Comparison of ENCODE assay signal across 10 cellular contexts in genomic region chr22:21032037-21032842, GRCh38. TPM values are rescaled to one million over a fixed set of nuclear protein-coding genes. Genes with fewer than 3 reads are reported as not detected.
DNase-seq lines count a peak whose midpoint lies in the region; ATAC-seq, FAIRE-seq and TF ChIP-seq lines count a peak whose summit lies in the region.
"Had no signal": no experiment of that assay in that cellular context is flagged by ENCODE, and none has a peak within 500 bp of the region (broad histone marks: within the 10 kb centered on the region; RNA-seq: fewer than 3 reads in every experiment).

Gene SLC7A4 (minus strand): TSS chr22:21032561. CDS start chr22:21031812, 749 bp downstream.

- peaks cover 28% of the 10 kb centered on the region for H3K4me1 Mint-ChIP-seq in stimulated activated naive CD8-positive, alpha-beta T cell treated with anti-CD3 and anti-CD28 coated beads, Interleukin-15, amount 100 ng/mL, for 72 hours
- peaks cover 16% of the 10 kb centered on the region for H3K4me1 Mint-ChIP-seq in osteocyte (ENCODE audit: unreplicated experiment)

- no peaks in the 10 kb centered on the region for H3K9me3 Mint-ChIP-seq in stimulated activated naive CD8-positive, alpha-beta T cell treated with anti-CD3 and anti-CD28 coated beads, Interleukin-15, amount 100 ng/mL, for 72 hours
- no peaks in the 10 kb centered on the region for H3K9me3 Mint-ChIP-seq in osteocyte (ENCODE audit: unreplicated experiment)

- no peak for TF ChIP-seq CTCF in vagina (IDR thresholded peaks at IDR 0.05)
- TF ChIP-seq CTCF in osteocyte (IDR thresholded peaks at IDR 0.05): no peak
- TF ChIP-seq CTCF in kidney (IDR thresholded peaks at IDR 0.05; ENCODE audit: borderline replicate concordance, extremely low read depth, insufficient read depth): no peak

- peak within 1 kb of the TSS; percentile 56 for H3K9ac ChIP-seq in endocrine pancreas (ENCODE audit: control insufficient read depth, insufficient read depth, low read length)
- peak within 1 kb of the TSS in 1 of 2 donors; percentile 47 for H3K9ac ChIP-seq in mucosa of rectum (ENCODE audit: low read depth in 1 of 2, low read length in 2 of 2)
- H3K9ac ChIP-seq in kidney (ENCODE audit: low read length in 2 of 2): no peak within 1 kb of the TSS

- no peak for DNase-seq in stimulated activated naive CD8-positive, alpha-beta T cell treated with anti-CD3 and anti-CD28 coated beads, Interleukin-15, amount 100 ng/mL, for 72 hours
- DNase-seq in stimulated activated naive CD8-positive, alpha-beta T cell treated with anti-CD3 and anti-CD28 coated beads, Interleukin-15, Interleukin-2, amounts not matched to agents 100 U/mL and 50 U/mL, for 24 hours: no peak
- DNase-seq in vagina (ENCODE audit: extremely low spot score in 2 of 2) (no peak), osteocyte (ENCODE audit: extremely low spot score, unreplicated experiment) (no peak), kidney (no peak)
- DNase-seq: DMS153, KBM-7 had no signal

- H3K27ac Mint-ChIP-seq in stimulated activated naive CD8-positive, alpha-beta T cell treated with anti-CD3 and anti-CD28 coated beads, Interleukin-15, amount 100 ng/mL, for 72 hours: peak within 1 kb of the TSS; percentile 12 to 61
- no peak within 1 kb of the TSS for H3K27ac Mint-ChIP-seq in osteocyte (ENCODE audit: unreplicated experiment)

- no peak for TF ChIP-seq POLR2A in vagina (IDR thresholded peaks at IDR 0.05)

- H3K27ac ChIP-seq in mucosa of rectum (ENCODE audit: low read depth in 2 of 2, low read length in 2 of 2): no peak within 1 kb of the TSS
- H3K27ac ChIP-seq in vagina: no peak within 1 kb of the TSS
- H3K27ac ChIP-seq in kidney (ENCODE audit: low read depth in 2 of 2, low read length in 2 of 2): no peak within 1 kb of the TSS

- ATAC-seq in stimulated activated naive CD8-positive, alpha-beta T cell treated with anti-CD3 and anti-CD28 coated beads, Interleukin-15, amount 100 ng/mL, for 72 hours: peak; percentile 52
- no peak for ATAC-seq in stimulated activated naive CD8-positive, alpha-beta T cell treated with anti-CD3 and anti-CD28 coated beads, Interleukin-15, Interleukin-2, amounts not matched to agents 100 U/mL and 50 U/mL, for 24 hours
- no peak for ATAC-seq in GM18520 (IDR thresholded peaks at IDR 0.05; ENCODE audit: unreplicated experiment)

- H3K27me3 ChIP-seq in endocrine pancreas (ENCODE audit: control insufficient read depth, insufficient read depth, low read length) (no peaks in the 10 kb centered on the region), mucosa of rectum (ENCODE audit: control insufficient read depth in 2 of 2, insufficient read depth in 2 of 2, low read length in 2 of 2) (peaks cover 5% of the 10 kb centered on the region in 2 donors), vagina (no peaks in the 10 kb centered on the region)

- no peaks in the 10 kb centered on the region for H3K36me3 ChIP-seq in endocrine pancreas (ENCODE audit: control insufficient read depth, insufficient read depth, low read length)
- no peaks in the 10 kb centered on the region for H3K36me3 ChIP-seq in mucosa of rectum (ENCODE audit: control insufficient read depth in 2 of 2, insufficient read depth in 2 of 2, low read length in 2 of 2)
- H3K36me3 ChIP-seq in vagina: no peaks in the 10 kb centered on the region
- H3K36me3 ChIP-seq in kidney (ENCODE audit: control insufficient read depth in 1 of 2, insufficient read depth in 2 of 2, low read length in 2 of 2): no peaks in the 10 kb centered on the region

- intact Hi-C loops in vagina (cut with DNase I): no loop called here
- intact Hi-C loops in kidney (cut with DNase I): no loop called here

- H3K9me3 ChIP-seq in endocrine pancreas (ENCODE audit: control insufficient read depth, low read length) (no peaks in the 10 kb centered on the region), mucosa of rectum (ENCODE audit: control insufficient read depth in 2 of 2, low read length in 2 of 2) (no peaks in the 10 kb centered on the region), vagina (no peaks in the 10 kb centered on the region), kidney (ENCODE audit: control insufficient read depth in 1 of 2, low read length in 2 of 2) (no peaks in the 10 kb centered on the region)

- no peaks in the 10 kb centered on the region for H3K36me3 Mint-ChIP-seq in osteocyte (ENCODE audit: unreplicated experiment)

- peak within 1 kb of the TSS; percentile 62 to 79 for H3K4me3 Mint-ChIP-seq in stimulated activated naive CD8-positive, alpha-beta T cell treated with anti-CD3 and anti-CD28 coated beads, Interleukin-15, amount 100 ng/mL, for 72 hours
- no peak within 1 kb of the TSS for H3K4me3 Mint-ChIP-seq in osteocyte (ENCODE audit: unreplicated experiment)

- peaks cover 20% of the 10 kb centered on the region for H3K27me3 Mint-ChIP-seq in stimulated activated naive CD8-positive, alpha-beta T cell treated with anti-CD3 and anti-CD28 coated beads, Interleukin-15, amount 100 ng/mL, for 72 hours
- no peaks in the 10 kb centered on the region for H3K27me3 Mint-ChIP-seq in osteocyte (ENCODE audit: unreplicated experiment)

- FAIRE-seq in kidney (lab: Jason Lieb, UNC): no peak

- no peaks in the 10 kb centered on the region for H3K4me1 ChIP-seq in endocrine pancreas (ENCODE audit: control insufficient read depth, insufficient read depth, low read length)
- peaks cover 0 to 7% of the 10 kb centered on the region in 2 donors for H3K4me1 ChIP-seq in mucosa of rectum (ENCODE audit: control insufficient read depth in 2 of 2, insufficient read depth in 2 of 2, low read length in 2 of 2)
- peaks cover 17% of the 10 kb centered on the region for H3K4me1 ChIP-seq in vagina
- H3K4me1 ChIP-seq in kidney (ENCODE audit: control insufficient read depth in 1 of 2, insufficient read depth in 1 of 2, low read depth in 1 of 2, low read length in 2 of 2): peaks cover 0 to 7% of the 10 kb centered on the region in 2 donors

- H3K4me3 ChIP-seq in endocrine pancreas (ENCODE audit: control insufficient read depth, insufficient read depth, low read length) (no peak within 1 kb of the TSS), mucosa of rectum (ENCODE audit: low read length in 2 of 2) (peak within 1 kb of the TSS; percentile 14 to 26), vagina (peak within 1 kb of the TSS; percentile 39 to 42), kidney (ENCODE audit: low read length in 2 of 2) (no peak within 1 kb of the TSS)

RNA-seq across cellular contexts. Expression of gene SLC7A4, which starts in this region (rescaled TPM):
- total RNA-seq in vagina: 0.98 TPM
- not detected in 2 replicates for total RNA-seq in osteocyte
- total RNA-seq in kidney: 0.57 TPM
- polyA plus RNA-seq in kidney (ENCODE audit: insufficient read depth, low read depth, low replicate concordance): 1.2 TPM

Comparison
In these comparisons a context has a peak if more than half of its experiments do, and no peak if none do; other contexts are left out.
1. H3K4me3 ChIP-seq: peak in mucosa of rectum (2 of 2) and vagina (2 of 2); none in endocrine pancreas (single experiment) and kidney (0 of 2).